ENCODE assay signal across 1 cellular context in the genomic region with DNA sequence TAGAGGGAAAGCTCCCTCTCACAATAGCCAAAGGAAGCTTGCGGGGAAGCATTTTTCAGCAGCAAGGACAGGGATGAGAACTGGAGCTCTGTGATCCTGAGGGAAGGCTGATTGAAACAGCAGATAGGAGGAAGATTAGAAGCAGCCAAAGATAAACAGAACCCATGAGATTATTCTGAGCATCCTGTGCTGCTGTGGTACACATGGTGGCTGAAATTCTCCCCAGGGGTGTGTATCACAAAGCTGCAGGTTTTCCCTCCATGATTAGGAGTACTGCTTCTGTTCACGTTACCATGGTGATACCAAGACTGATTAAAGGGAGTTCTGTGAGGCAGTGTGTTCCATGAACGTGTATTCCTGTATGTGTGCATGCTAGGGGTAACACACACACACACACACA.
TF ChIP-seq lines count a peak whose summit lies in the region.

No MANE protein-coding gene starts in this region.

TF ChIP-seq in SK-N-SH, 30 proteins besides CTCF, POLR2A, EP300 and RAD21 (continued from another document):
- TF ChIP-seq, protein P1, sequence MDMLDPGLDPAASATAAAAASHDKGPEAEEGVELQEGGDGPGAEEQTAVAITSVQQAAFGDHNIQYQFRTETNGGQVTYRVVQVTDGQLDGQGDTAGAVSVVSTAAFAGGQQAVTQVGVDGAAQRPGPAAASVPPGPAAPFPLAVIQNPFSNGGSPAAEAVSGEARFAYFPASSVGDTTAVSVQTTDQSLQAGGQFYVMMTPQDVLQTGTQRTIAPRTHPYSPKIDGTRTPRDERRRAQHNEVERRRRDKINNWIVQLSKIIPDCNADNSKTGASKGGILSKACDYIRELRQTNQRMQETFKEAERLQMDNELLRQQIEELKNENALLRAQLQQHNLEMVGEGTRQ (IDR thresholded peaks at IDR 0.05; ENCODE audit: borderline replicate concordance, low read depth, low read length), result no peak
- TF ChIP-seq EZH2phosphoT487 (IDR thresholded peaks at IDR 0.05; ENCODE audit: borderline replicate concordance, low read depth), result no peak
- no peak for TF ChIP-seq TEAD4 (IDR thresholded peaks at IDR 0.05; ENCODE audit: borderline replicate concordance, insufficient read depth)
- TF ChIP-seq, protein P2, sequence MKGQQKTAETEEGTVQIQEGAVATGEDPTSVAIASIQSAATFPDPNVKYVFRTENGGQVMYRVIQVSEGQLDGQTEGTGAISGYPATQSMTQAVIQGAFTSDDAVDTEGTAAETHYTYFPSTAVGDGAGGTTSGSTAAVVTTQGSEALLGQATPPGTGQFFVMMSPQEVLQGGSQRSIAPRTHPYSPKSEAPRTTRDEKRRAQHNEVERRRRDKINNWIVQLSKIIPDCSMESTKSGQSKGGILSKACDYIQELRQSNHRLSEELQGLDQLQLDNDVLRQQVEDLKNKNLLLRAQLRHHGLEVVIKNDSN (IDR thresholded peaks at IDR 0.05; ENCODE audit: borderline replicate concordance, low read depth), result no peak
- peak; percentile 87 for TF ChIP-seq FOXJ3 (CRISPR knock-in tag; IDR thresholded peaks at IDR 0.05)
- TF ChIP-seq, protein P3, sequence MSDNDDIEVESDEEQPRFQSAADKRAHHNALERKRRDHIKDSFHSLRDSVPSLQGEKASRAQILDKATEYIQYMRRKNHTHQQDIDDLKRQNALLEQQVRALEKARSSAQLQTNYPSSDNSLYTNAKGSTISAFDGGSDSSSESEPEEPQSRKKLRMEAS (IDR thresholded peaks at IDR 0.05; ENCODE audit: low read depth), result no peak
- TF ChIP-seq YY1 (IDR thresholded peaks at IDR 0.05; ENCODE audit: low read depth), result no peak
- no peak for TF ChIP-seq JUND (IDR thresholded peaks at IDR 0.05)
- TF ChIP-seq NRF1 (IDR thresholded peaks at IDR 0.05; ENCODE audit: low read depth, low read length), result no peak
- peak; percentile 87; the same call in 1 of the 2 replicates for TF ChIP-seq MXI1 (IDR thresholded peaks at IDR 0.05; ENCODE audit: low read depth, low read length)
- TF ChIP-seq SIN3A (IDR thresholded peaks at IDR 0.05; ENCODE audit: borderline replicate concordance, low read depth, low read length), result no peak
- no peak for TF ChIP-seq TAF1 (IDR thresholded peaks at IDR 0.05; ENCODE audit: borderline replicate concordance, low read depth, low read length)
- no peak for TF ChIP-seq FOSL2 (IDR thresholded peaks at IDR 0.05; ENCODE audit: borderline replicate concordance, low read depth)
- TF ChIP-seq POLR2AphosphoS5 (IDR thresholded peaks at IDR 0.05; ENCODE audit: low read depth, low read length), result no peak
- TF ChIP-seq NFIC (IDR thresholded peaks at IDR 0.05; ENCODE audit: borderline replicate concordance), result no peak
- TF ChIP-seq GATA2 (CRISPR knock-in tag; IDR thresholded peaks at IDR 0.05), result peak; percentile 92
- TF ChIP-seq, protein P4, sequence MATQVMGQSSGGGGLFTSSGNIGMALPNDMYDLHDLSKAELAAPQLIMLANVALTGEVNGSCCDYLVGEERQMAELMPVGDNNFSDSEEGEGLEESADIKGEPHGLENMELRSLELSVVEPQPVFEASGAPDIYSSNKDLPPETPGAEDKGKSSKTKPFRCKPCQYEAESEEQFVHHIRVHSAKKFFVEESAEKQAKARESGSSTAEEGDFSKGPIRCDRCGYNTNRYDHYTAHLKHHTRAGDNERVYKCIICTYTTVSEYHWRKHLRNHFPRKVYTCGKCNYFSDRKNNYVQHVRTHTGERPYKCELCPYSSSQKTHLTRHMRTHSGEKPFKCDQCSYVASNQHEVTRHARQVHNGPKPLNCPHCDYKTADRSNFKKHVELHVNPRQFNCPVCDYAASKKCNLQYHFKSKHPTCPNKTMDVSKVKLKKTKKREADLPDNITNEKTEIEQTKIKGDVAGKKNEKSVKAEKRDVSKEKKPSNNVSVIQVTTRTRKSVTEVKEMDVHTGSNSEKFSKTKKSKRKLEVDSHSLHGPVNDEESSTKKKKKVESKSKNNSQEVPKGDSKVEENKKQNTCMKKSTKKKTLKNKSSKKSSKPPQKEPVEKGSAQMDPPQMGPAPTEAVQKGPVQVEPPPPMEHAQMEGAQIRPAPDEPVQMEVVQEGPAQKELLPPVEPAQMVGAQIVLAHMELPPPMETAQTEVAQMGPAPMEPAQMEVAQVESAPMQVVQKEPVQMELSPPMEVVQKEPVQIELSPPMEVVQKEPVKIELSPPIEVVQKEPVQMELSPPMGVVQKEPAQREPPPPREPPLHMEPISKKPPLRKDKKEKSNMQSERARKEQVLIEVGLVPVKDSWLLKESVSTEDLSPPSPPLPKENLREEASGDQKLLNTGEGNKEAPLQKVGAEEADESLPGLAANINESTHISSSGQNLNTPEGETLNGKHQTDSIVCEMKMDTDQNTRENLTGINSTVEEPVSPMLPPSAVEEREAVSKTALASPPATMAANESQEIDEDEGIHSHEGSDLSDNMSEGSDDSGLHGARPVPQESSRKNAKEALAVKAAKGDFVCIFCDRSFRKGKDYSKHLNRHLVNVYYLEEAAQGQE (IDR thresholded peaks at IDR 0.05; ENCODE audit: low read depth, low read length), result no peak
- TF ChIP-seq RCOR1 (IDR thresholded peaks at IDR 0.05; ENCODE audit: low read length), result peak; percentile 92
- TF ChIP-seq, protein P5, sequence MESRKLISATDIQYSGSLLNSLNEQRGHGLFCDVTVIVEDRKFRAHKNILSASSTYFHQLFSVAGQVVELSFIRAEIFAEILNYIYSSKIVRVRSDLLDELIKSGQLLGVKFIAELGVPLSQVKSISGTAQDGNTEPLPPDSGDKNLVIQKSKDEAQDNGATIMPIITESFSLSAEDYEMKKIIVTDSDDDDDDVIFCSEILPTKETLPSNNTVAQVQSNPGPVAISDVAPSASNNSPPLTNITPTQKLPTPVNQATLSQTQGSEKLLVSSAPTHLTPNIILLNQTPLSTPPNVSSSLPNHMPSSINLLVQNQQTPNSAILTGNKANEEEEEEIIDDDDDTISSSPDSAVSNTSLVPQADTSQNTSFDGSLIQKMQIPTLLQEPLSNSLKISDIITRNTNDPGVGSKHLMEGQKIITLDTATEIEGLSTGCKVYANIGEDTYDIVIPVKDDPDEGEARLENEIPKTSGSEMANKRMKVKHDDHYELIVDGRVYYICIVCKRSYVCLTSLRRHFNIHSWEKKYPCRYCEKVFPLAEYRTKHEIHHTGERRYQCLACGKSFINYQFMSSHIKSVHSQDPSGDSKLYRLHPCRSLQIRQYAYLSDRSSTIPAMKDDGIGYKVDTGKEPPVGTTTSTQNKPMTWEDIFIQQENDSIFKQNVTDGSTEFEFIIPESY (IDR thresholded peaks at IDR 0.05; ENCODE audit: borderline replicate concordance, low read depth), result no peak
- peak; percentile 18; the same call in 1 of the 2 replicates for TF ChIP-seq SMC3 (IDR thresholded peaks at IDR 0.05; ENCODE audit: low read depth, low read length)
- no peak for TF ChIP-seq MEF2A (IDR thresholded peaks at IDR 0.05; ENCODE audit: borderline replicate concordance, low read depth)
- TF ChIP-seq TCF12 (IDR thresholded peaks at IDR 0.05), result peak; percentile 13; the same call in 1 of the 2 replicates
- no peak for TF ChIP-seq GABPA (IDR thresholded peaks at IDR 0.05; ENCODE audit: low read depth)
